8 cellular contexts compared by ENCODE assay signal in the genomic region with DNA sequence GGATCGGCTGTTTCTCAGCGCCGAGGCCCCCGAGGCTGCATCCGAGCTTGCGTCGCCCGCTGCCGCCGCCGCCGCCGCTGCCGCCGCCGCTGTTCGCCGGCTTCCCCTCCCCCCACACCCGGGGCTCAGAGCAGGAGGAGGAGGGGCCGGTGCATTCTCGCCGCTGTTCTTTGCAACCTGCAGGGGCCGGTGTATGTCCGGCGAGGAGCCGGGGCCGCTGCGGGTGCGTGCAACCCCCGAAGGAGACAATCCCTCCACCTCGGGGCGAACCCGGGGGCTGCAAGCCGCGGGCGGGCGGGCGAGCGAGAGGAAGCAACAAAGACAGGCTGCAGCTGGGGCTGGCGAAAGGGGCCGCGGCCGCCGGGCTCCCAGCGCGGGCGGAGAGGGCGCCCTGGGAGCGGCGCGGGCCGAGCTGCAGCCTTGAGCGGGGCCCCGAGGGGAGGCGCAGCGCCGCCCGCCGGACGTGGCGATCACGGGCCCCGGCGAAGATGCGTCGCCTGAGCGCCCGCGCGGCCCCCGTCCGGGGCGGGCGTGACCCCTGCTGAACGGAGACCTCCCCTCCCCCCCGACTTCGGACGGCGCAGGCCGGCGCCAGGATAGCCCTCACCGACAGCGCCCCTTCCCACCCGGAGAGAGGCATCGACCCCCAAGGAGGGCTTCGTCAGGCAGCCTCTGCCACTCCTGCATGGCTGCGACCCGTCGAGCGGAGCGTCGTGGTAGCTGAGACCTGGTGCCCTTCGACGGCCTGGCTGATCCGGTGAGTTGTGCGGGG. TPM values are rescaled to one million over a fixed set of nuclear protein-coding genes. Genes with fewer than 3 reads are reported as not detected.
DNase-seq lines count a peak whose midpoint lies in the region; ATAC-seq and TF ChIP-seq lines count a peak whose summit lies in the region.

No MANE protein-coding gene starts in this region.

- peaks cover 13% of the 10 kb centered on the region for H3K27me3 Mint-ChIP-seq in chondrocyte (ENCODE audit: low read depth)

- no peak overlapping the region for H3K27ac Mint-ChIP-seq in chondrocyte (ENCODE audit: unreplicated experiment)

- intact Hi-C loops in lower lobe of right lung (cut with DNase I) = no loop called here

- no peaks in the 10 kb centered on the region for H3K9me3 Mint-ChIP-seq in chondrocyte (ENCODE audit: low read depth)

- peak overlapping the region; percentile 68 for H3K4me3 Mint-ChIP-seq in chondrocyte (ENCODE audit: unreplicated experiment)

- peaks cover 50% of the 10 kb centered on the region for H3K27me3 ChIP-seq in lower lobe of right lung (ENCODE audit: low read depth)

- peak; percentile 60 for TF ChIP-seq CTCF in chondrocyte (IDR thresholded peaks at IDR 0.05)
- peak; percentile 11 for TF ChIP-seq CTCF in lower lobe of right lung (IDR thresholded peaks at IDR 0.05)

- H3K27ac ChIP-seq in lower lobe of right lung = peak overlapping the region; percentile 49

- H3K9me3 ChIP-seq in lower lobe of right lung = no peaks in the 10 kb centered on the region

- H3K36me3 ChIP-seq in lower lobe of right lung = no peaks in the 10 kb centered on the region

- peak overlapping the region; percentile 77 for H3K4me3 ChIP-seq in lower lobe of right lung

- peaks cover 30% of the 10 kb centered on the region for H3K4me1 ChIP-seq in lower lobe of right lung

- peak; percentile 13 to 17 for ATAC-seq in lower lobe of right lung

- H3K36me3 Mint-ChIP-seq in chondrocyte (ENCODE audit: low read depth) = no peaks in the 10 kb centered on the region

- DNase-seq in ELF-1 (ENCODE audit: low read depth, low spot score) (peak; percentile 88), HCEC 1CT (peak; percentile 16), NCI-H1105 (lab: John Stamatoyannopoulos, UW) (peak; percentile 57), chondrocyte (ENCODE audit: low spot score) (no peak), lower lobe of right lung (peak; percentile 77), COLO829 (ENCODE audit: low spot score) (no peak)
- DNase-seq in activated CD4-positive, alpha-beta T cell treated with anti-CD3 and anti-CD28 coated beads for 1 hour = peak; percentile 46
- peak; percentile 20 for DNase-seq in stimulated activated CD8-positive, alpha-beta memory T cell treated with anti-CD3 and anti-CD28 coated beads, Interleukin-12 subunit alpha, Interleukin-12 subunit beta, amount 100 ng/mL, for 1 hour (ENCODE audit: low read depth)

- peaks cover 3% of the 10 kb centered on the region for H3K4me1 Mint-ChIP-seq in chondrocyte (ENCODE audit: low read depth)

RNA-seq across cellular contexts. Expression of gene FAM222A, which starts 0.7 kb away (rescaled TPM):
- 1.0 to 1.5 TPM (median 1.2 TPM) in 3 replicates for total RNA-seq in chondrocyte
- 2.4 TPM for total RNA-seq in lower lobe of right lung

Comparison
In these comparisons a context has a peak if more than half of its experiments do, and no peak if none do; other contexts are left out.
1. DNase-seq: peak in ELF-1 (single experiment), HCEC 1CT (single experiment), NCI-H1105 (single experiment), activated CD4-positive, alpha-beta T cell treated with anti-CD3 and anti-CD28 coated beads for 1 hour (single experiment), lower lobe of right lung (single experiment) and stimulated activated CD8-positive, alpha-beta memory T cell treated with anti-CD3 and anti-CD28 coated beads, Interleukin-12 subunit alpha, Interleukin-12 subunit beta, amount 100 ng/mL, for 1 hour (single experiment); none in chondrocyte (single experiment) and COLO829 (single experiment).